1 cellular context compared by ENCODE assay signal in genomic region chr20:46027245-46027853, GRCh38.
TF ChIP-seq lines count a peak whose summit lies in the region.

No MANE protein-coding gene starts in this region.

TF ChIP-seq in HepG2, 621 proteins besides CTCF, POLR2A, EP300 and RAD21 (continued from another document and continues in another):
- TF ChIP-seq ZHX2 (IDR thresholded peaks at IDR 0.05; ENCODE audit: low read depth) (no peak), ZHX2 (CRISPR knock-in tag; IDR thresholded peaks at IDR 0.05; ENCODE audit: borderline replicate concordance) (peak; percentile 85; the same call in 1 of the 2 replicates), ZBTB38 (CRISPR knock-in tag; IDR thresholded peaks at IDR 0.05) (no peak), ZNF607 (CRISPR knock-in tag; IDR thresholded peaks at IDR 0.05; ENCODE audit: borderline replicate concordance) (peak; percentile 66; the same call in 1 of the 2 replicates), KMT2A (CRISPR knock-in tag; IDR thresholded peaks at IDR 0.05) (no peak), ZFP82 (CRISPR knock-in tag; IDR thresholded peaks at IDR 0.05; ENCODE audit: borderline replicate concordance) (no peak), RAD51 (IDR thresholded peaks at IDR 0.05; ENCODE audit: borderline replicate concordance) (no peak), TBX3 (IDR thresholded peaks at IDR 0.05; ENCODE audit: borderline replicate concordance) (no peak), JUN (CRISPR knock-in tag; IDR thresholded peaks at IDR 0.05) (peak; percentile 40; the same call in 1 of the 2 replicates), REXO4 (CRISPR knock-in tag; IDR thresholded peaks at IDR 0.05; ENCODE audit: borderline replicate concordance) (no peak), ZFP90 (CRISPR knock-in tag; IDR thresholded peaks at IDR 0.05; ENCODE audit: borderline replicate concordance) (peak; percentile 41; the same call in 1 of the 2 replicates), SMAD9 (CRISPR knock-in tag; IDR thresholded peaks at IDR 0.05) (no peak), DPF2 (CRISPR knock-in tag; IDR thresholded peaks at IDR 0.05; ENCODE audit: borderline replicate concordance, low read depth) (no peak), TFE3 (CRISPR knock-in tag; IDR thresholded peaks at IDR 0.05) (peak; percentile 72; the same call in 1 of the 2 replicates), KIAA2018 (CRISPR knock-in tag; IDR thresholded peaks at IDR 0.05; ENCODE audit: borderline replicate concordance) (no peak), ZC3H4 (CRISPR knock-in tag; IDR thresholded peaks at IDR 0.05; ENCODE audit: borderline replicate concordance) (no peak), DZIP1 (CRISPR knock-in tag; IDR thresholded peaks at IDR 0.05) (no peak), CHD4 (IDR thresholded peaks at IDR 0.05; ENCODE audit: borderline replicate concordance, low read length) (no peak), SP5 (CRISPR knock-in tag; IDR thresholded peaks at IDR 0.05; ENCODE audit: borderline replicate concordance, low read depth) (no peak), ATF7-NPFF (CRISPR knock-in tag; IDR thresholded peaks at IDR 0.05; ENCODE audit: low read depth) (no peak), ZBTB25 (CRISPR knock-in tag; IDR thresholded peaks at IDR 0.05) (peak; percentile 71; the same call in 1 of the 2 replicates), ZNF260 (CRISPR knock-in tag; IDR thresholded peaks at IDR 0.05; ENCODE audit: borderline replicate concordance, low read depth) (no peak), PRDM10 (CRISPR knock-in tag; IDR thresholded peaks at IDR 0.05; ENCODE audit: low read depth) (0 out of 2 replicates have a peak, but pooled peaks have one; percentile 27), AGO1 (IDR thresholded peaks at IDR 0.05; ENCODE audit: low read depth, low read length, poor library complexity, severe bottlenecking) (no peak), PCBP2 (optimal IDR thresholded peaks at IDR 0.05; ENCODE audit: low read depth, low read length, poor library complexity, severe bottlenecking) (no peak), ZFP36L2 (CRISPR knock-in tag; IDR thresholded peaks at IDR 0.05) (peak; percentile 88; the same call in 1 of the 2 replicates), ISX (CRISPR knock-in tag; conservative IDR thresholded peaks at IDR 0.05) (0 out of 2 replicates have a peak, but pooled peaks have one; percentile 85), PREB (CRISPR knock-in tag; IDR thresholded peaks at IDR 0.05) (0 out of 2 replicates have a peak, but pooled peaks have one; percentile 47), FOXK2 (IDR thresholded peaks at IDR 0.05) (no peak), MAFF (IDR thresholded peaks at IDR 0.05; ENCODE audit: low read depth, low read length) (no peak)
